ENCODE assay signal across 1 cellular context in genomic region chr20:403582-403957, GRCh38.
TF ChIP-seq lines count a peak whose summit lies in the region.

No MANE protein-coding gene starts in this region.

TF ChIP-seq in A549, 52 proteins besides CTCF, POLR2A, EP300 and RAD21 (continued from another document):
- no peak for TF ChIP-seq KDM1A (IDR thresholded peaks at IDR 0.05; ENCODE audit: low read depth)
- no peak for TF ChIP-seq RFX5 (IDR thresholded peaks at IDR 0.05)
- no peak for TF ChIP-seq POLR2AphosphoS2 (conservative IDR thresholded peaks at IDR 0.05; ENCODE audit: low read length)
- TF ChIP-seq CEBPB (IDR thresholded peaks at IDR 0.05) = no peak
- TF ChIP-seq HMGXB4 (CRISPR knock-in tag; IDR thresholded peaks at IDR 0.05; ENCODE audit: borderline replicate concordance) = no peak
- TF ChIP-seq JUN (IDR thresholded peaks at IDR 0.05) = no peak
- TF ChIP-seq ZNF302 (CRISPR knock-in tag; IDR thresholded peaks at IDR 0.05) = no peak
- no peak for TF ChIP-seq E2F6 (IDR thresholded peaks at IDR 0.05; ENCODE audit: borderline replicate concordance, low read depth)
